In the genomic region with DNA sequence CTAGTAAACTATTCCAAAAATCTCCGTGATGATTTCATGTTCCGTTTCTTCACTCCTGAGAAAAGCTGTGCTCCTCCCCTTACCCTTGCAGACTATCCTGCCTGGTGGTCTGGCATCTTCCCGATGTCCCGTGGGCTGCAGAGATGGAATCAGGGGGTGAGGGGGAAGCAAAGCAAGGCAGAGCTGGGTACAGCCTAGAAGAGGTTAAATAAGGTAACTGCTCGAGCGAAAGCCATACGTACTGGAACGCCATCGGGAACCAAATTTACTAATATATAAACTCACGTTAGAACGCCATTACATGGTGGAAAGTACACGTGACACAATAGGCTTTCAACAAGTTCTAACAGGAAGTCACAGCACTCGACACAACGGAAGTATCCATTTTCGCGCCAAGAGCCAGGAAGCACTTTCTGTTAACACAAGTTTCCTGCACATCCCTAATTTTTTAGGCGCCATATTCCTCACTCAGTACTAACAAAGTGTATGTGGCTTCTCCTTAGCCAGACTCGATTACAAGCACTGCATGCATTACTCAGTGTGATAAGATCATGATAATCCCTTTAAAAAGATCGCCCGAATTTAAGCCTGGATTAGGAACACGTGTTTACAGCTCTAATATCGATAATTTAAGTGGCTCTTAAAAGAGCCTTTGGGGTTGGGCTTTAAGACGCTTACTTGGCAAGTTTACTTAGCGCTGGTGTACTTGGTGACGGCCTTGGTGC, we compare ENCODE assay signal across 1 cellular context.
TF ChIP-seq lines count a peak whose summit lies in the region.

No MANE protein-coding gene starts in this region.

TF ChIP-seq in K562, 482 proteins besides CTCF, POLR2A, EP300 and RAD21 (continued from another document and continues in another):
- TF ChIP-seq, protein P1, sequence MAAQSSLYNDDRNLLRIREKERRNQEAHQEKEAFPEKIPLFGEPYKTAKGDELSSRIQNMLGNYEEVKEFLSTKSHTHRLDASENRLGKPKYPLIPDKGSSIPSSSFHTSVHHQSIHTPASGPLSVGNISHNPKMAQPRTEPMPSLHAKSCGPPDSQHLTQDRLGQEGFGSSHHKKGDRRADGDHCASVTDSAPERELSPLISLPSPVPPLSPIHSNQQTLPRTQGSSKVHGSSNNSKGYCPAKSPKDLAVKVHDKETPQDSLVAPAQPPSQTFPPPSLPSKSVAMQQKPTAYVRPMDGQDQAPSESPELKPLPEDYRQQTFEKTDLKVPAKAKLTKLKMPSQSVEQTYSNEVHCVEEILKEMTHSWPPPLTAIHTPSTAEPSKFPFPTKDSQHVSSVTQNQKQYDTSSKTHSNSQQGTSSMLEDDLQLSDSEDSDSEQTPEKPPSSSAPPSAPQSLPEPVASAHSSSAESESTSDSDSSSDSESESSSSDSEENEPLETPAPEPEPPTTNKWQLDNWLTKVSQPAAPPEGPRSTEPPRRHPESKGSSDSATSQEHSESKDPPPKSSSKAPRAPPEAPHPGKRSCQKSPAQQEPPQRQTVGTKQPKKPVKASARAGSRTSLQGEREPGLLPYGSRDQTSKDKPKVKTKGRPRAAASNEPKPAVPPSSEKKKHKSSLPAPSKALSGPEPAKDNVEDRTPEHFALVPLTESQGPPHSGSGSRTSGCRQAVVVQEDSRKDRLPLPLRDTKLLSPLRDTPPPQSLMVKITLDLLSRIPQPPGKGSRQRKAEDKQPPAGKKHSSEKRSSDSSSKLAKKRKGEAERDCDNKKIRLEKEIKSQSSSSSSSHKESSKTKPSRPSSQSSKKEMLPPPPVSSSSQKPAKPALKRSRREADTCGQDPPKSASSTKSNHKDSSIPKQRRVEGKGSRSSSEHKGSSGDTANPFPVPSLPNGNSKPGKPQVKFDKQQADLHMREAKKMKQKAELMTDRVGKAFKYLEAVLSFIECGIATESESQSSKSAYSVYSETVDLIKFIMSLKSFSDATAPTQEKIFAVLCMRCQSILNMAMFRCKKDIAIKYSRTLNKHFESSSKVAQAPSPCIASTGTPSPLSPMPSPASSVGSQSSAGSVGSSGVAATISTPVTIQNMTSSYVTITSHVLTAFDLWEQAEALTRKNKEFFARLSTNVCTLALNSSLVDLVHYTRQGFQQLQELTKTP (IDR thresholded peaks at IDR 0.05; ENCODE audit: low read depth in 1 of 2, partially characterized antibody in 2 of 2), result peak in 1 of 2 experiments; percentile 45
- TF ChIP-seq SOX6 (IDR thresholded peaks at IDR 0.05) (peak; percentile 29; the same call in 1 of the 2 replicates), HIVEP1 (CRISPR knock-in tag; IDR thresholded peaks at IDR 0.05) (no peak), PTRF (tag; IDR thresholded peaks at IDR 0.05) (no peak), BMI1 (IDR thresholded peaks at IDR 0.05; ENCODE audit: low read length) (no peak), ZNF217 (CRISPR knock-in tag; IDR thresholded peaks at IDR 0.05) (0 out of 2 replicates have a peak, but pooled peaks have one; percentile 75), FOXK1 (CRISPR knock-in tag; IDR thresholded peaks at IDR 0.05; ENCODE audit: borderline replicate concordance) (peak; percentile 95), OTX1 (CRISPR knock-in tag; IDR thresholded peaks at IDR 0.05) (no peak; the same call in 1 of the 2 replicates), ZNF212 (CRISPR knock-in tag; IDR thresholded peaks at IDR 0.05) (no peak), ZNF551 (CRISPR knock-in tag; IDR thresholded peaks at IDR 0.05) (peak; percentile 86), HNRNPL (IDR thresholded peaks at IDR 0.05; ENCODE audit: low read depth, low read length) (peak; percentile 99), XRCC4 (IDR thresholded peaks at IDR 0.05; ENCODE audit: extremely low read depth, insufficient read depth, insufficient read length) (no peak), KDM1A (IDR thresholded peaks at IDR 0.05) (no peak), SP1 (CRISPR knock-in tag; IDR thresholded peaks at IDR 0.05) (no peak; the same call in none of the 2 replicates), BACH1 (tag; IDR thresholded peaks at IDR 0.05) (0 out of 2 replicates have a peak, but pooled peaks have one; percentile 2), RBBP5 (IDR thresholded peaks at IDR 0.05; ENCODE audit: borderline replicate concordance, insufficient read depth, low read length, poor library complexity, severe bottlenecking) (no peak), SRSF9 (IDR thresholded peaks at IDR 0.05; ENCODE audit: borderline replicate concordance, low read depth, low read length) (no peak), BHLHE40 (IDR thresholded peaks at IDR 0.05; ENCODE audit: low read length) (peak; percentile 76), THRAP3 (IDR thresholded peaks at IDR 0.05; ENCODE audit: borderline replicate concordance) (no peak; the same call in 1 of the 2 replicates), FOXM1 (IDR thresholded peaks at IDR 0.05; ENCODE audit: low read depth) (no peak), FOXM1 (CRISPR knock-in tag; IDR thresholded peaks at IDR 0.05; ENCODE audit: low read depth) (0 out of 2 replicates have a peak, but pooled peaks have one; percentile 2)
- TF ChIP-seq, protein P2, sequence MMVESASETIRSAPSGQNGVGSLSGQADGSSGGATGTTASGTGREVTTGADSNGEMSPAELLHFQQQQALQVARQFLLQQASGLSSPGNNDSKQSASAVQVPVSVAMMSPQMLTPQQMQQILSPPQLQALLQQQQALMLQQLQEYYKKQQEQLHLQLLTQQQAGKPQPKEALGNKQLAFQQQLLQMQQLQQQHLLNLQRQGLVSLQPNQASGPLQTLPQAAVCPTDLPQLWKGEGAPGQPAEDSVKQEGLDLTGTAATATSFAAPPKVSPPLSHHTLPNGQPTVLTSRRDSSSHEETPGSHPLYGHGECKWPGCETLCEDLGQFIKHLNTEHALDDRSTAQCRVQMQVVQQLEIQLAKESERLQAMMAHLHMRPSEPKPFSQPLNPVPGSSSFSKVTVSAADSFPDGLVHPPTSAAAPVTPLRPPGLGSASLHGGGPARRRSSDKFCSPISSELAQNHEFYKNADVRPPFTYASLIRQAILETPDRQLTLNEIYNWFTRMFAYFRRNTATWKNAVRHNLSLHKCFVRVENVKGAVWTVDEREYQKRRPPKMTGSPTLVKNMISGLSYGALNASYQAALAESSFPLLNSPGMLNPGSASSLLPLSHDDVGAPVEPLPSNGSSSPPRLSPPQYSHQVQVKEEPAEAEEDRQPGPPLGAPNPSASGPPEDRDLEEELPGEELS (CRISPR knock-in tag; IDR thresholded peaks at IDR 0.05; ENCODE audit: borderline replicate concordance), result peak; percentile 55
- TF ChIP-seq, protein P3, sequence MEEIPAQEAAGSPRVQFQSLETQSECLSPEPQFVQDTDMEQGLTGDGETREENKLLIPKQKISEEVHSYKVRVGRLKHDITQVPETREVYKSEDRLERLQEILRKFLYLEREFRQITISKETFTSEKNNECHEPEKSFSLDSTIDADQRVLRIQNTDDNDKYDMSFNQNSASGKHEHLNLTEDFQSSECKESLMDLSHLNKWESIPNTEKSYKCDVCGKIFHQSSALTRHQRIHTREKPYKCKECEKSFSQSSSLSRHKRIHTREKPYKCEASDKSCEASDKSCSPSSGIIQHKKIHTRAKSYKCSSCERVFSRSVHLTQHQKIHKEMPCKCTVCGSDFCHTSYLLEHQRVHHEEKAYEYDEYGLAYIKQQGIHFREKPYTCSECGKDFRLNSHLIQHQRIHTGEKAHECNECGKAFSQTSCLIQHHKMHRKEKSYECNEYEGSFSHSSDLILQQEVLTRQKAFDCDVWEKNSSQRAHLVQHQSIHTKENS (CRISPR knock-in tag; IDR thresholded peaks at IDR 0.05), result 0 out of 2 replicates have a peak, but pooled peaks have one; percentile 4
- TF ChIP-seq, protein P4, sequence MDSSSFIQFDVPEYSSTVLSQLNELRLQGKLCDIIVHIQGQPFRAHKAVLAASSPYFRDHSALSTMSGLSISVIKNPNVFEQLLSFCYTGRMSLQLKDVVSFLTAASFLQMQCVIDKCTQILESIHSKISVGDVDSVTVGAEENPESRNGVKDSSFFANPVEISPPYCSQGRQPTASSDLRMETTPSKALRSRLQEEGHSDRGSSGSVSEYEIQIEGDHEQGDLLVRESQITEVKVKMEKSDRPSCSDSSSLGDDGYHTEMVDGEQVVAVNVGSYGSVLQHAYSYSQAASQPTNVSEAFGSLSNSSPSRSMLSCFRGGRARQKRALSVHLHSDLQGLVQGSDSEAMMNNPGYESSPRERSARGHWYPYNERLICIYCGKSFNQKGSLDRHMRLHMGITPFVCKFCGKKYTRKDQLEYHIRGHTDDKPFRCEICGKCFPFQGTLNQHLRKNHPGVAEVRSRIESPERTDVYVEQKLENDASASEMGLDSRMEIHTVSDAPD (CRISPR knock-in tag; IDR thresholded peaks at IDR 0.05), result no peak
- TF ChIP-seq, protein P5, sequence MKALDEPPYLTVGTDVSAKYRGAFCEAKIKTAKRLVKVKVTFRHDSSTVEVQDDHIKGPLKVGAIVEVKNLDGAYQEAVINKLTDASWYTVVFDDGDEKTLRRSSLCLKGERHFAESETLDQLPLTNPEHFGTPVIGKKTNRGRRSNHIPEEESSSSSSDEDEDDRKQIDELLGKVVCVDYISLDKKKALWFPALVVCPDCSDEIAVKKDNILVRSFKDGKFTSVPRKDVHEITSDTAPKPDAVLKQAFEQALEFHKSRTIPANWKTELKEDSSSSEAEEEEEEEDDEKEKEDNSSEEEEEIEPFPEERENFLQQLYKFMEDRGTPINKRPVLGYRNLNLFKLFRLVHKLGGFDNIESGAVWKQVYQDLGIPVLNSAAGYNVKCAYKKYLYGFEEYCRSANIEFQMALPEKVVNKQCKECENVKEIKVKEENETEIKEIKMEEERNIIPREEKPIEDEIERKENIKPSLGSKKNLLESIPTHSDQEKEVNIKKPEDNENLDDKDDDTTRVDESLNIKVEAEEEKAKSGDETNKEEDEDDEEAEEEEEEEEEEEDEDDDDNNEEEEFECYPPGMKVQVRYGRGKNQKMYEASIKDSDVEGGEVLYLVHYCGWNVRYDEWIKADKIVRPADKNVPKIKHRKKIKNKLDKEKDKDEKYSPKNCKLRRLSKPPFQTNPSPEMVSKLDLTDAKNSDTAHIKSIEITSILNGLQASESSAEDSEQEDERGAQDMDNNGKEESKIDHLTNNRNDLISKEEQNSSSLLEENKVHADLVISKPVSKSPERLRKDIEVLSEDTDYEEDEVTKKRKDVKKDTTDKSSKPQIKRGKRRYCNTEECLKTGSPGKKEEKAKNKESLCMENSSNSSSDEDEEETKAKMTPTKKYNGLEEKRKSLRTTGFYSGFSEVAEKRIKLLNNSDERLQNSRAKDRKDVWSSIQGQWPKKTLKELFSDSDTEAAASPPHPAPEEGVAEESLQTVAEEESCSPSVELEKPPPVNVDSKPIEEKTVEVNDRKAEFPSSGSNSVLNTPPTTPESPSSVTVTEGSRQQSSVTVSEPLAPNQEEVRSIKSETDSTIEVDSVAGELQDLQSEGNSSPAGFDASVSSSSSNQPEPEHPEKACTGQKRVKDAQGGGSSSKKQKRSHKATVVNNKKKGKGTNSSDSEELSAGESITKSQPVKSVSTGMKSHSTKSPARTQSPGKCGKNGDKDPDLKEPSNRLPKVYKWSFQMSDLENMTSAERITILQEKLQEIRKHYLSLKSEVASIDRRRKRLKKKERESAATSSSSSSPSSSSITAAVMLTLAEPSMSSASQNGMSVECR (CRISPR knock-in tag; IDR thresholded peaks at IDR 0.05), result peak; percentile 52
- TF ChIP-seq, protein P6, sequence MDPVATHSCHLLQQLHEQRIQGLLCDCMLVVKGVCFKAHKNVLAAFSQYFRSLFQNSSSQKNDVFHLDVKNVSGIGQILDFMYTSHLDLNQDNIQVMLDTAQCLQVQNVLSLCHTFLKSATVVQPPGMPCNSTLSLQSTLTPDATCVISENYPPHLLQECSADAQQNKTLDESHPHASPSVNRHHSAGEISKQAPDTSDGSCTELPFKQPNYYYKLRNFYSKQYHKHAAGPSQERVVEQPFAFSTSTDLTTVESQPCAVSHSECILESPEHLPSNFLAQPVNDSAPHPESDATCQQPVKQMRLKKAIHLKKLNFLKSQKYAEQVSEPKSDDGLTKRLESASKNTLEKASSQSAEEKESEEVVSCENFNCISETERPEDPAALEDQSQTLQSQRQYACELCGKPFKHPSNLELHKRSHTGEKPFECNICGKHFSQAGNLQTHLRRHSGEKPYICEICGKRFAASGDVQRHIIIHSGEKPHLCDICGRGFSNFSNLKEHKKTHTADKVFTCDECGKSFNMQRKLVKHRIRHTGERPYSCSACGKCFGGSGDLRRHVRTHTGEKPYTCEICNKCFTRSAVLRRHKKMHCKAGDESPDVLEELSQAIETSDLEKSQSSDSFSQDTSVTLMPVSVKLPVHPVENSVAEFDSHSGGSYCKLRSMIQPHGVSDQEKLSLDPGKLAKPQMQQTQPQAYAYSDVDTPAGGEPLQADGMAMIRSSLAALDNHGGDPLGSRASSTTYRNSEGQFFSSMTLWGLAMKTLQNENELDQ (CRISPR knock-in tag; IDR thresholded peaks at IDR 0.05; ENCODE audit: borderline replicate concordance), result 0 out of 2 replicates have a peak, but pooled peaks have one; percentile 72
- TF ChIP-seq, protein P7, sequence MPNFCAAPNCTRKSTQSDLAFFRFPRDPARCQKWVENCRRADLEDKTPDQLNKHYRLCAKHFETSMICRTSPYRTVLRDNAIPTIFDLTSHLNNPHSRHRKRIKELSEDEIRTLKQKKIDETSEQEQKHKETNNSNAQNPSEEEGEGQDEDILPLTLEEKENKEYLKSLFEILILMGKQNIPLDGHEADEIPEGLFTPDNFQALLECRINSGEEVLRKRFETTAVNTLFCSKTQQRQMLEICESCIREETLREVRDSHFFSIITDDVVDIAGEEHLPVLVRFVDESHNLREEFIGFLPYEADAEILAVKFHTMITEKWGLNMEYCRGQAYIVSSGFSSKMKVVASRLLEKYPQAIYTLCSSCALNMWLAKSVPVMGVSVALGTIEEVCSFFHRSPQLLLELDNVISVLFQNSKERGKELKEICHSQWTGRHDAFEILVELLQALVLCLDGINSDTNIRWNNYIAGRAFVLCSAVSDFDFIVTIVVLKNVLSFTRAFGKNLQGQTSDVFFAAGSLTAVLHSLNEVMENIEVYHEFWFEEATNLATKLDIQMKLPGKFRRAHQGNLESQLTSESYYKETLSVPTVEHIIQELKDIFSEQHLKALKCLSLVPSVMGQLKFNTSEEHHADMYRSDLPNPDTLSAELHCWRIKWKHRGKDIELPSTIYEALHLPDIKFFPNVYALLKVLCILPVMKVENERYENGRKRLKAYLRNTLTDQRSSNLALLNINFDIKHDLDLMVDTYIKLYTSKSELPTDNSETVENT (CRISPR knock-in tag; IDR thresholded peaks at IDR 0.05), result peak; percentile 95
